In the genomic region with DNA sequence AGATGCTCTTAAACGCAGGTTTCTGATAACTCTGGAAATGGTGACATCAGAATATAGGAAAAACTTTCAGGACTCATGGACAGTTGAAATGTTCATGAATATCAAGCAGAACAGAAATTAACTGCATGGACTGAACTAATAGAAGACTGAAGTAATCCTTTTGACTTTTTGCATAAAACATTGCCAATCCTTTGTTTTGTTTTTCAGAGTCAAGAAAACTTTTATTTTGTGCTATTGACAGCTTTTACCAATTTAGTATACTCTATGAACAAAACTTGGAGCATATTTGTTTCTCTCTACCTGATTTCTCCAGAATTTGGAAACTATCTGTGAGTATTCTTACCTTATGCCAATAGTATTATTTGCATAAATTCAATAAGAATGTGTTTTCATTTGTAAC, we compare ENCODE assay signal across 28 cellular contexts.
"Had no signal": no experiment of that assay in that cellular context is flagged by ENCODE, and none has a peak within 500 bp of the region (broad histone marks: within the 10 kb centered on the region; RNA-seq: fewer than 3 reads in every experiment).

No MANE protein-coding gene starts in this region.

- H3K27ac Mint-ChIP-seq: stimulated activated effector memory CD8-positive, alpha-beta T cell treated with anti-CD3 and anti-CD28 coated beads, Interleukin-12 subunit alpha, Interleukin-12 subunit beta, amount 100 ng/mL, for 72 hours; stimulated activated memory B cell treated with anti-CD40 and anti-IgM and Interleukin-4, amounts not matched to agents 10 μg/mL and 1 μg/mL and 100 μg/mL, for 72 hours; stimulated activated naive B cell treated with anti-CD40 and anti-IgM and Interleukin-4, amounts not matched to agents 10 μg/mL and 1 μg/mL and 100 μg/mL, for 72 hours; stimulated activated naive CD8-positive, alpha-beta T cell treated with anti-CD3 and anti-CD28 coated beads, Interleukin-15, amount 100 ng/mL, for 72 hours; stimulated activated naive CD8-positive, alpha-beta T cell treated with anti-CD3 and anti-CD28 coated beads, Interleukin-15, Interleukin-2, amounts not matched to agents 100 ng/mL and 50 ng/mL, for 24 hours; type B pancreatic cell had no signal

- H3K36me3 ChIP-seq: stomach, suprapubic skin, thoracic aorta, thyroid gland, tibial artery, tibial nerve, transverse colon, upper lobe of left lung, upper lobe of right lung, uterus, vagina had no signal

- H3K36me3 Mint-ChIP-seq: stimulated activated effector memory CD8-positive, alpha-beta T cell treated with anti-CD3 and anti-CD28 coated beads, Interleukin-12 subunit alpha, Interleukin-12 subunit beta, amount 100 ng/mL, for 72 hours; stimulated activated memory B cell treated with anti-CD40 and anti-IgM and Interleukin-4, amounts not matched to agents 10 μg/mL and 1 μg/mL and 100 μg/mL, for 72 hours; stimulated activated naive B cell treated with anti-CD40 and anti-IgM and Interleukin-4, amounts not matched to agents 10 μg/mL and 1 μg/mL and 100 μg/mL, for 72 hours; type B pancreatic cell had no signal

- H3K4me3 Mint-ChIP-seq: stimulated activated effector memory CD8-positive, alpha-beta T cell treated with anti-CD3 and anti-CD28 coated beads, Interleukin-12 subunit alpha, Interleukin-12 subunit beta, amount 100 ng/mL, for 72 hours; stimulated activated memory B cell treated with anti-CD40 and anti-IgM and Interleukin-4, amounts not matched to agents 10 μg/mL and 1 μg/mL and 100 μg/mL, for 72 hours; stimulated activated naive B cell treated with anti-CD40 and anti-IgM and Interleukin-4, amounts not matched to agents 10 μg/mL and 1 μg/mL and 100 μg/mL, for 72 hours; stimulated activated naive CD8-positive, alpha-beta T cell treated with anti-CD3 and anti-CD28 coated beads, Interleukin-15, amount 100 ng/mL, for 72 hours; stimulated activated naive CD8-positive, alpha-beta T cell treated with anti-CD3 and anti-CD28 coated beads, Interleukin-15, Interleukin-2, amounts not matched to agents 100 ng/mL and 50 ng/mL, for 24 hours; type B pancreatic cell had no signal

- H3K9me3 ChIP-seq: testis, thoracic aorta, thyroid gland, upper lobe of right lung, uterus, vagina had no signal

- H3K4me3 ChIP-seq: stomach, suprapubic skin, testis, thoracic aorta, thyroid gland, tibial artery, tibial nerve, transverse colon, upper lobe of left lung, upper lobe of right lung, uterus, vagina had no signal

- H3K27me3 ChIP-seq: stomach, suprapubic skin, testis, thyroid gland, tibial nerve, transverse colon, upper lobe of left lung, upper lobe of right lung, uterus, vagina had no signal

- H3K9me3 Mint-ChIP-seq: stimulated activated effector memory CD8-positive, alpha-beta T cell treated with anti-CD3 and anti-CD28 coated beads, Interleukin-12 subunit alpha, Interleukin-12 subunit beta, amount 100 ng/mL, for 72 hours; type B pancreatic cell had no signal

- DNase-seq: stimulated activated CD4-positive, alpha-beta T cell treated with anti-CD3 and anti-CD28 coated beads, Interleukin-2, amount 100 ng/mL, for 48 hours; stimulated activated CD4-positive, alpha-beta T cell treated with anti-CD3 and anti-CD28 coated beads, Interleukin-4, amount 100 ng/mL, for 1 hour; stimulated activated CD4-positive, alpha-beta T cell treated with anti-CD3 and anti-CD28 coated beads, Interleukin-4, amount 100 ng/mL, for 24 hours; stimulated activated CD4-positive, alpha-beta T cell treated with anti-CD3 and anti-CD28 coated beads, Interleukin-4, amount 100 ng/mL, for 4 hours; stimulated activated CD8-positive, alpha-beta memory T cell treated with anti-CD3 and anti-CD28 coated beads, Interleukin-4, amount 100 ng/mL, for 48 hours; stimulated activated naive B cell treated with anti-CD40 and anti-IgM and Interleukin-4, amounts not matched to agents 10 μg/mL and 1 μg/mL and 100 μg/mL, for 72 hours; stimulated activated naive CD4-positive, alpha-beta T cell; stimulated activated naive CD4-positive, alpha-beta T cell treated with Interleukin-2 at 50 U/mL for 16 hours; stimulated activated naive CD8-positive, alpha-beta T cell treated with anti-CD3 and anti-CD28 coated beads, Interleukin-15, amount 100 ng/mL, for 72 hours; stimulated activated naive CD8-positive, alpha-beta T cell treated with anti-CD3 and anti-CD28 coated beads, Interleukin-15, Interleukin-2, amounts not matched to agents 100 U/mL and 50 U/mL, for 24 hours; stomach; substantia nigra; testis; thyroid gland; tibial artery; transverse colon; trophoblast cell; upper lobe of left lung; upper lobe of right lung; uterus had no signal

- H3K4me1 ChIP-seq: stomach, suprapubic skin, testis, thyroid gland, tibial artery, tibial nerve, transverse colon, upper lobe of left lung, upper lobe of right lung, uterus, vagina had no signal

- H3K4me1 Mint-ChIP-seq: stimulated activated effector memory CD8-positive, alpha-beta T cell treated with anti-CD3 and anti-CD28 coated beads, Interleukin-12 subunit alpha, Interleukin-12 subunit beta, amount 100 ng/mL, for 72 hours; stimulated activated memory B cell treated with anti-CD40 and anti-IgM and Interleukin-4, amounts not matched to agents 10 μg/mL and 1 μg/mL and 100 μg/mL, for 72 hours; stimulated activated naive CD8-positive, alpha-beta T cell treated with anti-CD3 and anti-CD28 coated beads, Interleukin-15, amount 100 ng/mL, for 72 hours had no signal

- H3K27ac ChIP-seq: stomach, suprapubic skin, testis, thoracic aorta, thyroid gland, tibial artery, tibial nerve, transverse colon, upper lobe of left lung, upper lobe of right lung, uterus, vagina had no signal

- H3K27me3 Mint-ChIP-seq: stimulated activated memory B cell treated with anti-CD40 and anti-IgM and Interleukin-4, amounts not matched to agents 10 μg/mL and 1 μg/mL and 100 μg/mL, for 72 hours; stimulated activated naive CD8-positive, alpha-beta T cell treated with anti-CD3 and anti-CD28 coated beads, Interleukin-15, amount 100 ng/mL, for 72 hours had no signal
